8 cellular contexts compared by ENCODE assay signal in genomic region chr15:96297783-96298182, GRCh38.
"Had no signal": no experiment of that assay in that cellular context is flagged by ENCODE, and none has a peak within 500 bp of the region (broad histone marks: within the 10 kb centered on the region; RNA-seq: fewer than 3 reads in every experiment).

No MANE protein-coding gene starts in this region.

- DNase-seq: GDM1, GF-D8 had no signal

- FAIRE-seq: G401.6, GM12878, GM12891, GM12892, GM18507, GM19239 had no signal

- H3K4me3 ChIP-seq: GM12878 had no signal

- ATAC-seq: GM12878 had no signal
